14 cellular contexts compared by ENCODE assay signal in the genomic region with DNA sequence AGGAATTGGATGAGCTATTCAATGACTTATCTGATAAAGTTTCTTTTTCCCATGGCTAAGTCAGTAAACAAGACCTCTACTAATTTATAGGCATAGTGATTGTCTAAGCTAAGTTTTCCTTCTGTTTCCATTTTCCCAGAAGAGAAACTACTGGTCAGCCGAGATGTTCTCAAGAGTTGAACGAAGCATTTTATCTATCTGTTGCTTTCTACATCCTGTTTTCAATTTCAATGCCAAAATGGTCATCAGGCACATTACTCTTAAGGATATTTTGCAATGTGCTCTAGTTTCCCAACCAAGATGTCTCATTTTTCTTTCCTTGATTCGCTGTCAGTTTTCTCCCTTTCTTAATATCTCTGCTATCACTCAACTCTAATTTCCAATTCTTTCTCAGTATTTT.
DNase-seq lines count a peak whose midpoint lies in the region; ATAC-seq and TF ChIP-seq lines count a peak whose summit lies in the region.
"Had no signal": no experiment of that assay in that cellular context is flagged by ENCODE, and none has a peak within 500 bp of the region (broad histone marks: within the 10 kb centered on the region; RNA-seq: fewer than 3 reads in every experiment).

No MANE protein-coding gene starts in this region.

- H3K9me3 ChIP-seq in neutrophil (no peaks in the 10 kb centered on the region), endodermal cell (ENCODE audit: control insufficient read depth, low read length) (peaks cover 21% of the 10 kb centered on the region)
- H3K9me3 ChIP-seq: SJSA1 had no signal

- H3K9ac ChIP-seq in endodermal cell (ENCODE audit: extremely low read depth, low read length, poor library complexity, severe bottlenecking) = no peak overlapping the region

- DNase-seq in AG10803 (ENCODE audit: low read depth) (peak; percentile 58), HS-5 (ENCODE audit: low read depth) (peak; percentile 13), endothelial cell (ENCODE audit: low spot score) (no peak), NCI-H2029 (lab: John Stamatoyannopoulos, UW) (no peak), endodermal cell (no peak)
- DNase-seq: DND-41, erythroblast, islet precursor cell, small intestine had no signal

- TF ChIP-seq CTCF in AG10803 (conservative IDR thresholded peaks at IDR 0.05; ENCODE audit: low read length) (no peak), endothelial cell (IDR thresholded peaks at IDR 0.05; ENCODE audit: unreplicated experiment) (no peak), neutrophil (IDR thresholded peaks at IDR 0.05) (no peak), endodermal cell (conservative IDR thresholded peaks at IDR 0.05) (no peak)

- peaks cover 46% of the 10 kb centered on the region for H3K4me1 Mint-ChIP-seq in endothelial cell (ENCODE audit: unreplicated experiment)
- H3K4me1 Mint-ChIP-seq in endodermal cell = peaks cover 18% of the 10 kb centered on the region

- H3K27me3 Mint-ChIP-seq in endothelial cell (ENCODE audit: unreplicated experiment) (no peaks in the 10 kb centered on the region), endodermal cell (ENCODE audit: insufficient read depth) (no peaks in the 10 kb centered on the region)

- no peaks in the 10 kb centered on the region for H3K27me3 ChIP-seq in neutrophil
- H3K27me3 ChIP-seq in endodermal cell (ENCODE audit: control insufficient read depth, insufficient read depth, low read length, poor library complexity, severe bottlenecking) = no peaks in the 10 kb centered on the region
- H3K27me3 ChIP-seq: SJSA1 had no signal

- peak overlapping the region; percentile 93 for H3K27ac Mint-ChIP-seq in endothelial cell (ENCODE audit: unreplicated experiment)
- no peak overlapping the region for H3K27ac Mint-ChIP-seq in endodermal cell

- H3K27ac ChIP-seq in neutrophil (peak overlapping the region; percentile 38), endodermal cell (ENCODE audit: low read depth, low read length) (no peak overlapping the region)
- H3K27ac ChIP-seq: SJSA1 had no signal

- 63 to 80% methylated on average over 3 of the region's 3 CpGs for WGBS in endodermal cell (ENCODE audit: insufficient coverage in 1 of 2, insufficient read length in 1 of 2), 2 experiments

- H3K4me3 Mint-ChIP-seq in endothelial cell (ENCODE audit: unreplicated experiment) (no peak overlapping the region), endodermal cell (no peak overlapping the region)
- H3K4me3 Mint-ChIP-seq: WTC11 had no signal

- peaks cover 21 to 37% of the 10 kb centered on the region in 2 experiments for H3K4me1 ChIP-seq in neutrophil (ENCODE audit: control insufficient read depth in 1 of 2, insufficient read depth in 1 of 2, low read depth in 1 of 2, low read length in 1 of 2)
- H3K4me1 ChIP-seq in endodermal cell (ENCODE audit: control insufficient read depth, insufficient read depth, low read length) = no peaks in the 10 kb centered on the region
- H3K4me1 ChIP-seq: SJSA1 had no signal

- ATAC-seq in HG03135 (IDR thresholded peaks at IDR 0.05; ENCODE audit: unreplicated experiment) = no peak
- ATAC-seq in GM21390 (IDR thresholded peaks at IDR 0.05; ENCODE audit: unreplicated experiment) = no peak

- H3K4me3 ChIP-seq in AG10803 (ENCODE audit: low read length) (no peak overlapping the region), neutrophil (ENCODE audit: low read depth in 1 of 2, low read length in 1 of 2) (no peak overlapping the region), endodermal cell (ENCODE audit: low read length) (no peak overlapping the region)
- H3K4me3 ChIP-seq: SJSA1 had no signal

- H3K36me3 Mint-ChIP-seq in endothelial cell (ENCODE audit: low read depth, unreplicated experiment) (peaks cover 4% of the 10 kb centered on the region), endodermal cell (ENCODE audit: low read depth) (peaks cover 2% of the 10 kb centered on the region)

- H3K9me3 Mint-ChIP-seq in endothelial cell (ENCODE audit: unreplicated experiment) (no peaks in the 10 kb centered on the region), endodermal cell (peaks cover 16% of the 10 kb centered on the region)

- H3K36me3 ChIP-seq in neutrophil (no peaks in the 10 kb centered on the region), endodermal cell (ENCODE audit: control insufficient read depth, insufficient read depth, low read length) (no peaks in the 10 kb centered on the region)
- H3K36me3 ChIP-seq: SJSA1 had no signal

Comparison
In these comparisons a context has a peak if more than half of its experiments do, and no peak if none do; other contexts are left out.
1. DNase-seq: peak in AG10803 (single experiment) and HS-5 (single experiment); none in endothelial cell (single experiment), NCI-H2029 (single experiment) and endodermal cell (single experiment).